Comparison of ENCODE assay signal across 1 cellular context in genomic region chr13:49998714-49999624, GRCh38.
TF ChIP-seq lines count a peak whose summit lies in the region.

No MANE protein-coding gene starts in this region.

TF ChIP-seq in GM23338, 12 proteins besides CTCF, POLR2A, EP300 and RAD21 (continued from another document):
- TF ChIP-seq ZNF462 (CRISPR knock-in tag; IDR thresholded peaks at IDR 0.05) (no peak), ZNF114 (CRISPR knock-in tag; IDR thresholded peaks at IDR 0.05) (no peak)
